ENCODE assay signal across 9 cellular contexts in the genomic region with DNA sequence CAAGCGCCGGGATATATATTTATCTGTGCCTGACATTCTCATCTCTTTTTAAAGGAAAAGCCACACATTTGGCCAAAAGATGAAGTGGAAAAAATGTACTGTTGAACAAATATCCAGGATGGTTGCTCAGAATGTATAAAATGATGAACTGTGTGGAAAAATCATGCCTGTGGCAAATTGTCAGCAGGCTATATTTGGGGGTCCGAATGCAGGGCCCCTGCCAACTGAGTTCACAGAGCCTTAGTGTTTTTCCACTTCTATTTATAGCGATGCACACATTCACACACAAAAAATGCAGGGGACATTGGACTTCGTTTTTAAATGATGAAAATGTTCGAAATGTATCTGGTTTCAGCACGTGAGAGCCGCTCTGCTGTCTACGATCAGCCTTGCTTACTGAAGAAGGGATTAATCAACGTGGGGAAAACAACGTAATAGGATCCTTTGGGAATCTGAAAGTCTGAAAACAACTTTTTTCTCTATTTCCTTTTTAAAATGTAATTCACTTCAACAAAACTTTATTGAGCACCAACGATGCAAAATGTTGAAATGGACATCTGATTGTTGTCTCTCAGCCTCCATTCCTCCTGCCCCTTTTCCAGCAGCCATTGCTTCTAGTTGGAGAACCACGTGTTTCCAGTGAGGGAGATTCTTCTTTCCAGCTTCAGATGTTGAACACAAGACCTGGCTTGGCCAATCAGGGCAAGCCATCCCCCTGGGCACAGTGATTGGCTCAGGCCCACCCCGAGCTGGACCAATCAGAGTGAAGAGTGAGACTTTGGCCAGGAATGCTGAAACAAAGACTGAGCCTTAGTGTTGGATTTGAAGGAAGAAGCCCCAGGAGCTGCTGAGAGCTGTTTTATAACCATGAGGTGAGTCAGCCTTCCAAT. TPM values are rescaled to one million over a fixed set of nuclear protein-coding genes. Genes with fewer than 3 reads are reported as not detected.
DNase-seq lines count a peak whose midpoint lies in the region; ATAC-seq and TF ChIP-seq lines count a peak whose summit lies in the region.
"Had no signal": no experiment of that assay in that cellular context is flagged by ENCODE, and none has a peak within 500 bp of the region (broad histone marks: within the 10 kb centered on the region; RNA-seq: fewer than 3 reads in every experiment).

No MANE protein-coding gene starts in this region.

- no peak overlapping the region for H3K27ac Mint-ChIP-seq in activated CD4-positive, alpha-beta memory T cell treated with anti-CD3 and anti-CD28 coated beads for 36 hours
- H3K27ac Mint-ChIP-seq: CD4-positive, alpha-beta T cell had no signal

- DNase-seq in LoVo (ENCODE audit: low spot score): peak; percentile 29
- DNase-seq in dorsolateral prefrontal cortex: peak in 9 of 10 donors; percentile 34 to 85 (median 71)
- no peak for DNase-seq in T1000 (lab: John Stamatoyannopoulos, UW)
- DNase-seq in NCI-H1048 (lab: John Stamatoyannopoulos, UW): no peak
- DNase-seq in activated CD4-positive, alpha-beta memory T cell treated with anti-CD3 and anti-CD28 coated beads for 36 hours: no peak
- DNase-seq: CD4-positive, alpha-beta T cell had no signal

- TF ChIP-seq CTCF in dorsolateral prefrontal cortex (IDR thresholded peaks at IDR 0.05 in 54 of 56, conservative IDR thresholded peaks at IDR 0.05 in 2 of 56; ENCODE audit: low read depth in 1 of 56, partially characterized antibody in 56 of 56): no peak

- no peaks in the 10 kb centered on the region for H3K79me2 ChIP-seq in ACC112 (ENCODE audit: control insufficient read depth, insufficient read depth, low read length, unreplicated experiment)

- H3K4me3 ChIP-seq in ACC112 (ENCODE audit: low read depth, low read length) (no peak overlapping the region), dorsolateral prefrontal cortex (peak overlapping the region in 16 of 59 donors; percentile 5 to 40 (median 21)), muscle layer of colon (ENCODE audit: low read depth in 1 of 2, low read length in 2 of 2) (no peak overlapping the region)

- H3K4me1 ChIP-seq in ACC112 (ENCODE audit: control insufficient read depth, insufficient read depth, low read length, unreplicated experiment) (peaks cover 11% of the 10 kb centered on the region), muscle layer of colon (ENCODE audit: insufficient read depth, low read length) (no peaks in the 10 kb centered on the region)

- no peaks in the 10 kb centered on the region for H3K4me1 Mint-ChIP-seq in activated CD4-positive, alpha-beta memory T cell treated with anti-CD3 and anti-CD28 coated beads for 36 hours (ENCODE audit: low read depth)

- no peak overlapping the region for H3K4me3 Mint-ChIP-seq in activated CD4-positive, alpha-beta memory T cell treated with anti-CD3 and anti-CD28 coated beads for 36 hours
- H3K4me3 Mint-ChIP-seq: CD4-positive, alpha-beta T cell had no signal

- ATAC-seq in HG02571 (IDR thresholded peaks at IDR 0.05; ENCODE audit: unreplicated experiment): no peak

- H3K27ac ChIP-seq in ACC112 (ENCODE audit: low read depth, low read length) (no peak overlapping the region), dorsolateral prefrontal cortex (peak overlapping the region in 58 of 59 donors; percentile 1 to 90 (median 75)), muscle layer of colon (ENCODE audit: low read depth, low read length) (peak overlapping the region; percentile 14)

- no peaks in the 10 kb centered on the region for H3K36me3 Mint-ChIP-seq in activated CD4-positive, alpha-beta memory T cell treated with anti-CD3 and anti-CD28 coated beads for 36 hours

- H3K36me3 ChIP-seq in ACC112 (ENCODE audit: insufficient read depth, low read length): no peaks in the 10 kb centered on the region
- no peaks in the 10 kb centered on the region for H3K36me3 ChIP-seq in muscle layer of colon (ENCODE audit: insufficient read depth, low read length)

- H3K9me3 ChIP-seq in muscle layer of colon (ENCODE audit: low read length): no peaks in the 10 kb centered on the region

- intact Hi-C loops in dorsolateral prefrontal cortex (cut with DNase I): no loop called here
- intact Hi-C loops in activated CD4-positive, alpha-beta memory T cell treated with anti-CD3 and anti-CD28 coated beads for 36 hours (cut with micrococcal nuclease): no loop called here

- POLR2A ChIA-PET in activated CD4-positive, alpha-beta memory T cell treated with anti-CD3 and anti-CD28 coated beads for 36 hours (lab: Charles Lee): no interaction called here

- no peak overlapping the region for H3K9ac ChIP-seq in muscle layer of colon (ENCODE audit: low read length)

- CTCF ChIA-PET in activated CD4-positive, alpha-beta memory T cell treated with anti-CD3 and anti-CD28 coated beads for 36 hours (lab: Charles Lee): interaction anchor here (0.8 to 1.3 kb wide), 2 partner anchors 11 kb away, joined by 3 to 6 read pairs; no protein-coding TSS in a partner anchor

- H3K27me3 Mint-ChIP-seq in activated CD4-positive, alpha-beta memory T cell treated with anti-CD3 and anti-CD28 coated beads for 36 hours: no peaks in the 10 kb centered on the region

- peak overlapping the region; percentile 46 for H2AFZ ChIP-seq in ACC112 (ENCODE audit: low read length, unreplicated experiment)

- H3K9me3 Mint-ChIP-seq in activated CD4-positive, alpha-beta memory T cell treated with anti-CD3 and anti-CD28 coated beads for 36 hours: no peaks in the 10 kb centered on the region
- H3K9me3 Mint-ChIP-seq: CD4-positive, alpha-beta T cell had no signal

- H3K27me3 ChIP-seq in ACC112 (ENCODE audit: insufficient read depth, low read length): no peaks in the 10 kb centered on the region
- no peaks in the 10 kb centered on the region for H3K27me3 ChIP-seq in dorsolateral prefrontal cortex
- no peaks in the 10 kb centered on the region for H3K27me3 ChIP-seq in muscle layer of colon (ENCODE audit: control insufficient read depth in 1 of 2, insufficient read depth in 2 of 2, low read length in 2 of 2)

RNA-seq across cellular contexts. Expression of a gene that starts 59.2 kb away (rescaled TPM):
- 10 to 100 TPM in 110 of 120 experiments, 1 to 10 TPM in 10; 8.2 to 19.7 (median 12.6) TPM for total RNA-seq in dorsolateral prefrontal cortex
- 10 to 100 TPM in 1 of 2 experiments, 1 to 10 TPM in 1; 9.9 to 10.3 TPM for total RNA-seq in activated CD4-positive, alpha-beta memory T cell treated with anti-CD3 and anti-CD28 coated beads for 36 hours

Comparison
In these comparisons a context has a peak if more than half of its experiments do, and no peak if none do; other contexts are left out.
1. DNase-seq: peak in LoVo (single experiment) and dorsolateral prefrontal cortex (9 of 10); none in T1000 (single experiment), NCI-H1048 (single experiment) and activated CD4-positive, alpha-beta memory T cell treated with anti-CD3 and anti-CD28 coated beads for 36 hours (single experiment).